ENCODE assay signal across 27 cellular contexts in genomic region chr14:51605575-51605974, GRCh38.
"Had no signal": no experiment of that assay in that cellular context is flagged by ENCODE, and none has a peak within 500 bp of the region (broad histone marks: within the 10 kb centered on the region; RNA-seq: fewer than 3 reads in every experiment).

No MANE protein-coding gene starts in this region.

- H3K27me3 ChIP-seq: left lung, pancreas, suprapubic skin, tibial artery, upper lobe of left lung had no signal

- H3K27ac Mint-ChIP-seq: naive thymus-derived CD8-positive, alpha-beta T cell; nephron; stimulated activated effector memory CD8-positive, alpha-beta T cell treated with anti-CD3 and anti-CD28 coated beads, Interleukin-12 subunit alpha, Interleukin-12 subunit beta, amount 100 ng/mL, for 72 hours; stimulated activated naive CD8-positive, alpha-beta T cell treated with anti-CD3 and anti-CD28 coated beads, Interleukin-15, Interleukin-2, amounts not matched to agents 100 ng/mL and 50 ng/mL, for 24 hours had no signal

- H3K9me3 ChIP-seq: left lung, mucosa of descending colon, pancreas, prostate gland, spleen, suprapubic skin, thoracic aorta, tibial artery, upper lobe of left lung had no signal

- H3K4me1 Mint-ChIP-seq: naive thymus-derived CD8-positive, alpha-beta T cell; stimulated activated effector memory CD8-positive, alpha-beta T cell treated with anti-CD3 and anti-CD28 coated beads, Interleukin-12 subunit alpha, Interleukin-12 subunit beta, amount 100 ng/mL, for 72 hours had no signal

- H3K4me3 Mint-ChIP-seq: naive thymus-derived CD8-positive, alpha-beta T cell; nephron; neural crest cell; stimulated activated effector memory CD8-positive, alpha-beta T cell treated with anti-CD3 and anti-CD28 coated beads, Interleukin-12 subunit alpha, Interleukin-12 subunit beta, amount 100 ng/mL, for 72 hours; stimulated activated naive CD8-positive, alpha-beta T cell treated with anti-CD3 and anti-CD28 coated beads, Interleukin-15, Interleukin-2, amounts not matched to agents 100 ng/mL and 50 ng/mL, for 24 hours had no signal

- H3K4me3 ChIP-seq: left lung, lung, mucosa of descending colon, pancreas, prostate gland, skin epidermis, spleen, suprapubic skin, thoracic aorta, tibial artery, upper lobe of left lung had no signal

- H3K36me3 ChIP-seq: left lung, pancreas, prostate gland, spleen, suprapubic skin, thoracic aorta, tibial artery, upper lobe of left lung had no signal

- H3K27ac ChIP-seq: left lung, pancreas, prostate gland, spleen, suprapubic skin, thoracic aorta, tibial artery, upper lobe of left lung had no signal

- H3K36me3 Mint-ChIP-seq: immature natural killer cell; naive thymus-derived CD8-positive, alpha-beta T cell; stimulated activated effector memory CD8-positive, alpha-beta T cell treated with anti-CD3 and anti-CD28 coated beads, Interleukin-12 subunit alpha, Interleukin-12 subunit beta, amount 100 ng/mL, for 72 hours had no signal

- DNase-seq: hypothalamus; immature natural killer cell; kidney; left colon; left lung; midbrain; mucosa of descending colon; naive thymus-derived CD8-positive, alpha-beta T cell; nucleus accumbens; pancreas; posterior cingulate gyrus; retina; right cardiac atrium; spleen; stimulated activated CD4-positive, alpha-beta T cell treated with anti-CD3 and anti-CD28 coated beads, Interleukin-4, amount 100 ng/mL, for 24 hours; stimulated activated naive CD4-positive, alpha-beta T cell; tibial artery; upper lobe of left lung had no signal

- H3K9me3 Mint-ChIP-seq: immature natural killer cell; naive thymus-derived CD8-positive, alpha-beta T cell; nephron; neural crest cell; stimulated activated effector memory CD8-positive, alpha-beta T cell treated with anti-CD3 and anti-CD28 coated beads, Interleukin-12 subunit alpha, Interleukin-12 subunit beta, amount 100 ng/mL, for 72 hours; stimulated activated naive CD8-positive, alpha-beta T cell treated with anti-CD3 and anti-CD28 coated beads, Interleukin-15, Interleukin-2, amounts not matched to agents 100 ng/mL and 50 ng/mL, for 24 hours had no signal

- H3K4me1 ChIP-seq: left lung, prostate gland, spleen, upper lobe of left lung had no signal
